8 cellular contexts compared by ENCODE assay signal in genomic region chr6:132598473-132598872, GRCh38.
DNase-seq lines count a peak whose midpoint lies in the region; ATAC-seq, FAIRE-seq and TF ChIP-seq lines count a peak whose summit lies in the region.

No MANE protein-coding gene starts in this region.

- no peak for FAIRE-seq in urothelium cell line (lab: Jason Lieb, UNC)

- no peaks in the 10 kb centered on the region for H3K36me3 ChIP-seq in brain microvascular endothelial cell (replicated peaks)

- no peaks in the 10 kb centered on the region for H3K27me3 ChIP-seq in brain microvascular endothelial cell (replicated peaks)

- TF ChIP-seq CTCF in brain microvascular endothelial cell (IDR thresholded peaks at IDR 0.05; ENCODE audit: low read depth, low read length, missing control alignments), result peak; percentile 50

- H3K4me3 ChIP-seq in brain microvascular endothelial cell (ENCODE audit: low read depth, low read length), result no peak overlapping the region

- DNase-seq in AML-193 (lab: John Stamatoyannopoulos, UW) (peak; percentile 14 to 37), HPDE6-E6E7 (ENCODE audit: extremely low spot score) (peak; percentile 23), brain microvascular endothelial cell (no peak), urothelium cell line (ENCODE audit: low spot score) (peak; percentile 35), NCI-H1092 treated with DMSO at 0.1 percent for 48 hours (lab: John Stamatoyannopoulos, UW) (no peak)
- DNase-seq in activated naive CD4-positive, alpha-beta T cell (lab: John Stamatoyannopoulos, UW), result no peak
- no peak for DNase-seq in stimulated activated CD4-positive, alpha-beta T cell treated with anti-CD3 and anti-CD28 coated beads, Interleukin-1b, Interleukin-23, amount 100 ng/mL, for 48 hours

- no peak overlapping the region for H3K27ac ChIP-seq in brain microvascular endothelial cell

- ATAC-seq in GM19351 (IDR thresholded peaks at IDR 0.05; ENCODE audit: unreplicated experiment), result peak; percentile 96

- in situ Hi-C loops in brain microvascular endothelial cell (cut with HindIII; ENCODE audit: low pct_ligation_motif_present, low sequenced_read_pairs), result no loop called here

Comparison
In these comparisons a context has a peak if more than half of its experiments do, and no peak if none do; other contexts are left out.
1. DNase-seq: peak in AML-193 (2 of 2), HPDE6-E6E7 (single experiment) and urothelium cell line (single experiment); none in brain microvascular endothelial cell (single experiment), NCI-H1092 treated with DMSO at 0.1 percent for 48 hours (single experiment), activated naive CD4-positive, alpha-beta T cell (0 of 4) and stimulated activated CD4-positive, alpha-beta T cell treated with anti-CD3 and anti-CD28 coated beads, Interleukin-1b, Interleukin-23, amount 100 ng/mL, for 48 hours (single experiment).